ENCODE assay signal across 10 cellular contexts in the genomic region with DNA sequence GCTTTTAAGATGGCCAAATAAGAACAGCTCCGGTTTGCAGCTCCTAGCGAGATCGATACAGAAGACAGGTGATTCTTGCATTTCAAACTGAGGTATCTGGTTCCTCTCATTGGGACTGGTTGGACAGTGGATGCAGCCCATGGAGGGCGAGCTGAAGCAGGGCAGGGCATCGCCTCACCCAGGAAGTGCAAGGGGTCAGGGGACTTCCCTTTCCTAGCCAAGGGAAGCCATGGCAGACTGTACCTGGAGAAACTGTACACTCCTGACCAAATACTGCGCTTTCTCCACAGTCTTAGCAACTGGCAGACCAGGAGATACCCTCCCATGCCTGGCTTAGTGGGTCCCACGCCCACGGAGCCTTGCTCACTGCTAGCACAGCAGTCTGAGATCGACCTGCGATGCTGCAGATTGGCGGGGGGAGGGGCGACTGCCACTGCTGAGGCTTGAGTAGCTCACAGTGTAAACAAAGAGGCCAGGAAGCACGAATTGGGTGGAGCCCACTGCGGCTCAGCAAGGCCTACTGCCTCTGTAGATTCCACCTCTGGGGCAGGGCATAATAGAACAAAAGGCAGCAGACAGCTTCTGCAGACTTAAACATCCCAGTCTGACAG. TPM values are rescaled to one million over a fixed set of nuclear protein-coding genes. Genes with fewer than 3 reads are reported as not detected.
A peak's percentile ranks its signal among the peaks of the same experiment; 100 is the strongest.
DNase-seq lines count a peak whose midpoint lies in the region; ATAC-seq and TF ChIP-seq lines count a peak whose summit lies in the region.
"Not testable (repeated sequence)": the region's sequence is repeated elsewhere in the genome, so short reads cannot be mapped to it uniquely, and the experiment has no call there.
"Had no signal": no experiment of that assay in that cellular context is flagged by ENCODE, and none has a peak within 500 bp of the region (broad histone marks: within the 10 kb centered on the region; RNA-seq: fewer than 3 reads in every experiment).

No MANE protein-coding gene starts in this region.

- peak overlapping the region; percentile 95 for H3K27ac Mint-ChIP-seq in activated naive CD4-positive, alpha-beta T cell treated with anti-CD3 and anti-CD28 coated beads, Interleukin-2, amount 10 ng/mL, durations not matched to agents 7 days and 5 days
- peak overlapping the region; percentile 78 to 96 (median 89) for H3K27ac Mint-ChIP-seq in naive thymus-derived CD8-positive, alpha-beta T cell

- not testable (repeated sequence) for H4K20me1 ChIP-seq in fibroblast of lung (ENCODE audit: control insufficient read depth, extremely low read depth, insufficient read depth, low read length)

- TF ChIP-seq CTCF in fibroblast of lung (conservative IDR thresholded peaks at IDR 0.05 in 1 of 2, IDR thresholded peaks at IDR 0.05 in 1 of 2; ENCODE audit: low read depth in 1 of 2, low read length in 2 of 2): not testable (repeated sequence)

- peaks cover 34% of the 10 kb centered on the region for H3K9me3 Mint-ChIP-seq in activated naive CD4-positive, alpha-beta T cell treated with anti-CD3 and anti-CD28 coated beads, Interleukin-2, amount 10 ng/mL, durations not matched to agents 7 days and 5 days
- peaks cover 0 to 52% (median 49%) of the 10 kb centered on the region in 9 donors for H3K9me3 Mint-ChIP-seq in naive thymus-derived CD8-positive, alpha-beta T cell

- H3K9me3 ChIP-seq in fibroblast of lung (ENCODE audit: control insufficient read depth, insufficient read depth, low read depth, low read length): not testable (repeated sequence)

- not testable (repeated sequence) for H3K36me3 ChIP-seq in fibroblast of lung (ENCODE audit: control insufficient read depth, insufficient read depth, low read length)

- CTCF ChIA-PET in activated naive CD4-positive, alpha-beta T cell treated with anti-CD3 and anti-CD28 coated beads, Interleukin-2, amount 10 ng/mL, durations not matched to agents 7 days and 5 days (lab: Charles Lee): interaction anchor here (1.1 to 1.6 kb wide), 2 partner anchors 10 to 35 kb away, joined by 3 to 11 read pairs; no protein-coding TSS in a partner anchor

- H2AFZ ChIP-seq in fibroblast of lung (ENCODE audit: low read length): peak overlapping the region; percentile 29

- ATAC-seq in naive thymus-derived CD8-positive, alpha-beta T cell: peak; percentile 84 to 86

- H3K9ac ChIP-seq in fibroblast of lung (ENCODE audit: insufficient read depth, low read length): not testable (repeated sequence)

- H3K4me2 ChIP-seq in fibroblast of lung (ENCODE audit: extremely low read depth, insufficient read depth, low read length): not testable (repeated sequence)

- H3K27me3 Mint-ChIP-seq in activated naive CD4-positive, alpha-beta T cell treated with anti-CD3 and anti-CD28 coated beads, Interleukin-2, amount 10 ng/mL, durations not matched to agents 7 days and 5 days: peaks cover 16% of the 10 kb centered on the region
- H3K27me3 Mint-ChIP-seq in naive thymus-derived CD8-positive, alpha-beta T cell: peaks cover 0 to 11% (median 1%) of the 10 kb centered on the region in 5 donors

- H3K27ac ChIP-seq in fibroblast of lung (ENCODE audit: insufficient read depth, low read length): not testable (repeated sequence)

- DNase-seq in DMS153 (lab: John Stamatoyannopoulos, UW) (peak; percentile 86), NCI-H187 treated with DMSO at 0.1 percent for 48 hours (lab: John Stamatoyannopoulos, UW) (peak; percentile 40), RPMI8226 (peak; percentile 55), fibroblast of lung (ENCODE audit: low read depth in 2 of 2) (peak; percentile 51 to 65)
- DNase-seq in activated CD4-positive, alpha-beta T cell treated with anti-CD3 and anti-CD28 coated beads, Interleukin-2, amount 50 U/mL, for 48 hours: peak; percentile 47
- peak; percentile 91 for DNase-seq in activated naive CD4-positive, alpha-beta T cell treated with anti-CD3 and anti-CD28 coated beads, Interleukin-2, amount 10 ng/mL, durations not matched to agents 7 days and 5 days
- DNase-seq in naive thymus-derived CD8-positive, alpha-beta T cell: peak in 8 of 10 donors; percentile 37 to 88 (median 68)
- DNase-seq in stimulated activated CD8-positive, alpha-beta memory T cell treated with anti-CD3 and anti-CD28 coated beads, Interleukin-15, amount 100 ng/mL, for 48 hours (ENCODE audit: low read depth in 2 of 2): peak; percentile 14 to 27

- H3K4me3 Mint-ChIP-seq in activated naive CD4-positive, alpha-beta T cell treated with anti-CD3 and anti-CD28 coated beads, Interleukin-2, amount 10 ng/mL, durations not matched to agents 7 days and 5 days: peak overlapping the region; percentile 31
- H3K4me3 Mint-ChIP-seq in naive thymus-derived CD8-positive, alpha-beta T cell: peak overlapping the region in 9 of 10 donors; percentile 31 to 84 (median 72)

- not testable (repeated sequence) for H3K4me1 ChIP-seq in fibroblast of lung (ENCODE audit: control insufficient read depth, extremely low read depth, insufficient read depth, low read length)

- peaks cover 43% of the 10 kb centered on the region for H3K36me3 Mint-ChIP-seq in activated naive CD4-positive, alpha-beta T cell treated with anti-CD3 and anti-CD28 coated beads, Interleukin-2, amount 10 ng/mL, durations not matched to agents 7 days and 5 days
- H3K36me3 Mint-ChIP-seq in naive thymus-derived CD8-positive, alpha-beta T cell: peaks cover 3 to 35% (median 25%) of the 10 kb centered on the region in 3 donors

- H3K27me3 ChIP-seq in fibroblast of lung (ENCODE audit: control insufficient read depth, insufficient read depth, low read length): not testable (repeated sequence)

- POLR2A ChIA-PET in naive thymus-derived CD8-positive, alpha-beta T cell (lab: Charles Lee): interaction anchor here (0.7 to 3.4 kb wide), 6 partner anchors 9 to 523 kb away, joined by 3 to 25 read pairs (median 5); a partner anchor contains a TSS

- not testable (repeated sequence) for H3K79me2 ChIP-seq in fibroblast of lung (ENCODE audit: control insufficient read depth, insufficient read depth, low read length)

- peaks cover 65% of the 10 kb centered on the region for H3K4me1 Mint-ChIP-seq in activated naive CD4-positive, alpha-beta T cell treated with anti-CD3 and anti-CD28 coated beads, Interleukin-2, amount 10 ng/mL, durations not matched to agents 7 days and 5 days
- peaks cover 30 to 67% (median 51%) of the 10 kb centered on the region in 4 donors for H3K4me1 Mint-ChIP-seq in naive thymus-derived CD8-positive, alpha-beta T cell

- H3K4me3 ChIP-seq in fibroblast of lung (replicated peaks in 1 of 4; ENCODE audit: control extremely low read depth in 1 of 4, insufficient read depth in 1 of 4, low read depth in 3 of 4, low read length in 4 of 4): not testable (repeated sequence)

RNA-seq across cellular contexts. Expression of a gene that starts 11.3 kb away (rescaled TPM):
- 21.8 and 27.7 TPM in 2 replicates for total RNA-seq in fibroblast of lung
- polyA plus RNA-seq in fibroblast of lung: 120 and 195 TPM in 2 replicates
- 89.0 and 144 TPM in 2 replicates for polyA plus RNA-seq in fibroblast of lung (2012)
- polyA minus RNA-seq in fibroblast of lung (ENCODE audit: low replicate concordance): 88.0 and 124 TPM in 2 replicates
- total RNA-seq in naive thymus-derived CD8-positive, alpha-beta T cell: under 1 TPM; 0.19 to 0.44 TPM
- polyA plus RNA-seq in naive thymus-derived CD8-positive, alpha-beta T cell: under 1 TPM in 1 of 3 donors, not detected in 2; 0.26 TPM
- total RNA-seq: activated B cell treated with CpG ODN at 0.5 μM for 24 hours, OCI-LY7 had no signal

Comparison
In these comparisons a context has a peak if more than half of its experiments do, and no peak if none do; other contexts are left out.
1. DNase-seq: peak in every context shown above with its lines; median percentile 91 in activated naive CD4-positive, alpha-beta T cell treated with anti-CD3 and anti-CD28 coated beads, Interleukin-2, amount 10 ng/mL, durations not matched to agents 7 days and 5 days; 86 in DMS153; 68 in naive thymus-derived CD8-positive, alpha-beta T cell; 58 in fibroblast of lung; 55 in RPMI8226; 47 in activated CD4-positive, alpha-beta T cell treated with anti-CD3 and anti-CD28 coated beads, Interleukin-2, amount 50 U/mL, for 48 hours; 40 in NCI-H187 treated with DMSO at 0.1 percent for 48 hours; 20 in stimulated activated CD8-positive, alpha-beta memory T cell treated with anti-CD3 and anti-CD28 coated beads, Interleukin-15, amount 100 ng/mL, for 48 hours.
2. RNA of a gene that starts 11.3 kb away (total RNA-seq): 21.8 to 27.7 TPM in fibroblast of lung; 0.19 to 0.44 TPM in naive thymus-derived CD8-positive, alpha-beta T cell; every median in the first group is over 10 times any median in the second.